Comparison of ENCODE assay signal across 9 cellular contexts in the genomic region with DNA sequence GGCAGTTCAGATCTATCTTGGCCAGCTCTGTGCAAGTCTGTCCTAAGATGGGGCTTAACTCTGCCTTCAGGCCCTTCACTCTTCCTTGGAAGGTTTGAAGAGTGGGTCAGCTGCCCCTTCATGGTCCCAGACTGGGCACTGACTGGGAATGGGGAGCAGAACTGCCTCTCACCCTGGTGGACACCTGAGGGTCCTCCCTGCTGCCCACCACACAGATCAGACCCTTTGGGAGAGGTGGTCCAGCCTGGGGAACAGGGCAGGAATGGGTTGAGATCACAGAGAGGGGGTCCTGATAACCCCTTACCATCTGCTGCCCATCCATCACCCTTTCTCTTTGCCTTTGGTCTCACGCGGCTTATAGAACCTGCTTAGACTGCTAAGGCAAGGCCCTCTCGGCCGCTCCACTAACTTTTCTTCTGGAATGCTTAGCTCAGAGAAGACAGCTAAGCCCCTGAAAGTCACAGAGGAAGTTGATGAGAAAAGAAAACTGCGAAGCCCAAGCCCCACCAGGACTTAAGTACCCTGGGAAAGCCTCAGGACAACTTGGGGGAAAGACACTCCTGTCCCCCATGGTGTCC. TPM values are rescaled to one million over a fixed set of nuclear protein-coding genes. Genes with fewer than 3 reads are reported as not detected.
A peak's percentile ranks its signal among the peaks of the same experiment; 100 is the strongest.
DNase-seq lines count a peak whose midpoint lies in the region; ATAC-seq and TF ChIP-seq lines count a peak whose summit lies in the region.
"Had no signal": no experiment of that assay in that cellular context is flagged by ENCODE, and none has a peak within 500 bp of the region (broad histone marks: within the 10 kb centered on the region; RNA-seq: fewer than 3 reads in every experiment).

No MANE protein-coding gene starts in this region.

- peak overlapping the region; percentile 55 for H3K9ac ChIP-seq in neural cell (ENCODE audit: low read length)
- H3K9ac ChIP-seq: KMS-11 had no signal

- DNase-seq in CD8-positive, alpha-beta T cell, result no peak
- DNase-seq in dorsolateral prefrontal cortex, result no peak
- DNase-seq in NCI-H146 (lab: John Stamatoyannopoulos, UW), result no peak
- no peak for DNase-seq in MV-4-11 (lab: John Stamatoyannopoulos, UW)
- no peak for DNase-seq in amygdala (lab: John Stamatoyannopoulos, UW)
- no peak for DNase-seq in SKM-1 treated with dmso at 0.1 percent for 144 hours (lab: John Stamatoyannopoulos, UW; ENCODE audit: unreplicated experiment)

- H3K27ac Mint-ChIP-seq in CD8-positive, alpha-beta T cell, result no peak overlapping the region

- no peak overlapping the region for H2AFZ ChIP-seq in neural cell (ENCODE audit: low read depth, low read length)

- H3K36me3 ChIP-seq in CD8-positive, alpha-beta T cell (ENCODE audit: insufficient read depth, low read length), result no peaks in the 10 kb centered on the region
- no peaks in the 10 kb centered on the region for H3K36me3 ChIP-seq in neural cell (ENCODE audit: insufficient read depth, low read length)

- intact Hi-C loops in CD8-positive, alpha-beta T cell (cut with DNase I, micrococcal nuclease), result loop anchor here (2.0 to 5.0 kb wide), 2 partner anchors 53 to 133 kb away; partner anchors contain the start of gene CCSER2 (in 1 of the 2)
- intact Hi-C loops in dorsolateral prefrontal cortex (cut with DNase I), result no loop called here

- H3K4me3 ChIP-seq in CD8-positive, alpha-beta T cell (ENCODE audit: low read depth, low read length), result peak overlapping the region; percentile 56
- H3K4me3 ChIP-seq in dorsolateral prefrontal cortex, result peak overlapping the region; percentile 41 to 80 (median 67)
- peak overlapping the region; percentile 69 for H3K4me3 ChIP-seq in neural cell (ENCODE audit: low read length)

- H3K4me2 ChIP-seq in neural cell (ENCODE audit: low read length), result peak overlapping the region; percentile 48
- H3K4me2 ChIP-seq: KMS-11 had no signal

- POLR2A ChIA-PET in CD8-positive, alpha-beta T cell (lab: Charles Lee), result interaction anchor here (1.3 kb wide), 1 partner anchor 45 kb away, joined by 3 read pairs; no protein-coding TSS in a partner anchor

- no peak for TF ChIP-seq CTCF in CD8-positive, alpha-beta T cell (IDR thresholded peaks at IDR 0.05)
- TF ChIP-seq CTCF in dorsolateral prefrontal cortex (IDR thresholded peaks at IDR 0.05 in 54 of 56, conservative IDR thresholded peaks at IDR 0.05 in 2 of 56; ENCODE audit: low read depth in 1 of 56, partially characterized antibody in 56 of 56) (no peak), neural cell (IDR thresholded peaks at IDR 0.05; ENCODE audit: poor library complexity, severe bottlenecking) (no peak)

- no peaks in the 10 kb centered on the region for H4K20me1 ChIP-seq in neural cell (ENCODE audit: insufficient read depth)

- H3K4me3 Mint-ChIP-seq in CD8-positive, alpha-beta T cell, result peak overlapping the region; percentile 77

- H3K27me3 ChIP-seq in CD8-positive, alpha-beta T cell (ENCODE audit: insufficient read depth, low read length), result peaks cover 6% of the 10 kb centered on the region
- H3K27me3 ChIP-seq in dorsolateral prefrontal cortex (peaks cover 0 to 8% (median 0%) of the 10 kb centered on the region in 45 donors), neural cell (ENCODE audit: insufficient read depth, low read depth, low read length) (peaks cover 30% of the 10 kb centered on the region)

- CTCF ChIA-PET in CD8-positive, alpha-beta T cell (lab: Charles Lee), result interaction anchor here (1.7 to 4.1 kb wide), 2 partner anchors 9 to 11 kb away, joined by 9 to 13 read pairs; no protein-coding TSS in a partner anchor

- H3K9me3 Mint-ChIP-seq in CD8-positive, alpha-beta T cell, result no peaks in the 10 kb centered on the region

- no peaks in the 10 kb centered on the region for H3K36me3 Mint-ChIP-seq in CD8-positive, alpha-beta T cell

- H3F3A ChIP-seq in neural cell (ENCODE audit: insufficient read depth, low read length, poor library complexity, severe bottlenecking), result no peaks in the 10 kb centered on the region

- peaks cover 26% of the 10 kb centered on the region for H3K4me1 ChIP-seq in CD8-positive, alpha-beta T cell (ENCODE audit: insufficient read depth, low read length)

- ATAC-seq in CD8-positive, alpha-beta T cell, result no peak
- peak; percentile 2 for ATAC-seq in HG02973 (IDR thresholded peaks at IDR 0.05; ENCODE audit: unreplicated experiment)

- H3K27me3 Mint-ChIP-seq in CD8-positive, alpha-beta T cell (ENCODE audit: low read depth), result peaks cover 9% of the 10 kb centered on the region

- TF ChIP-seq RAD21 in neural cell (conservative IDR thresholded peaks at IDR 0.05), result no peak

- H3K9me2 ChIP-seq in neural cell (ENCODE audit: insufficient read depth, low read length), result no peaks in the 10 kb centered on the region

- H3K79me2 ChIP-seq in neural cell (replicated peaks; ENCODE audit: insufficient read depth, low read length), result no peaks in the 10 kb centered on the region

- H3K9me3 ChIP-seq in CD8-positive, alpha-beta T cell (ENCODE audit: low read length), result no peaks in the 10 kb centered on the region
- H3K9me3 ChIP-seq in neural cell (ENCODE audit: low read length), result no peaks in the 10 kb centered on the region

- H3K27ac ChIP-seq in CD8-positive, alpha-beta T cell (ENCODE audit: low read depth, low read length), result no peak overlapping the region
- H3K27ac ChIP-seq in dorsolateral prefrontal cortex (peak overlapping the region in 4 of 59 donors; percentile 9 to 42 (median 28)), neural cell (ENCODE audit: low read length) (no peak overlapping the region)
- H3K27ac ChIP-seq: KMS-11 had no signal

- TF ChIP-seq EP300 in neural cell (conservative IDR thresholded peaks at IDR 0.05; ENCODE audit: poor library complexity, severe bottlenecking), result no peak

- H3K4me1 Mint-ChIP-seq in CD8-positive, alpha-beta T cell (ENCODE audit: low read depth), result peaks cover 27% of the 10 kb centered on the region

TF ChIP-seq in neural cell, 6 proteins besides CTCF, POLR2A, EP300 and RAD21:
- TF ChIP-seq POLR2AphosphoS5 (IDR thresholded peaks at IDR 0.05) (no peak), MXI1 (conservative IDR thresholded peaks at IDR 0.05; ENCODE audit: poor library complexity, severe bottlenecking) (no peak), TAF1 (IDR thresholded peaks at IDR 0.05; ENCODE audit: low read depth) (no peak), EZH2 (IDR thresholded peaks at IDR 0.05; ENCODE audit: borderline replicate concordance, insufficient read depth, low read length, poor library complexity, severe bottlenecking) (no peak), SMC3 (conservative IDR thresholded peaks at IDR 0.05; ENCODE audit: poor library complexity) (no peak)
- TF ChIP-seq, protein P1, sequence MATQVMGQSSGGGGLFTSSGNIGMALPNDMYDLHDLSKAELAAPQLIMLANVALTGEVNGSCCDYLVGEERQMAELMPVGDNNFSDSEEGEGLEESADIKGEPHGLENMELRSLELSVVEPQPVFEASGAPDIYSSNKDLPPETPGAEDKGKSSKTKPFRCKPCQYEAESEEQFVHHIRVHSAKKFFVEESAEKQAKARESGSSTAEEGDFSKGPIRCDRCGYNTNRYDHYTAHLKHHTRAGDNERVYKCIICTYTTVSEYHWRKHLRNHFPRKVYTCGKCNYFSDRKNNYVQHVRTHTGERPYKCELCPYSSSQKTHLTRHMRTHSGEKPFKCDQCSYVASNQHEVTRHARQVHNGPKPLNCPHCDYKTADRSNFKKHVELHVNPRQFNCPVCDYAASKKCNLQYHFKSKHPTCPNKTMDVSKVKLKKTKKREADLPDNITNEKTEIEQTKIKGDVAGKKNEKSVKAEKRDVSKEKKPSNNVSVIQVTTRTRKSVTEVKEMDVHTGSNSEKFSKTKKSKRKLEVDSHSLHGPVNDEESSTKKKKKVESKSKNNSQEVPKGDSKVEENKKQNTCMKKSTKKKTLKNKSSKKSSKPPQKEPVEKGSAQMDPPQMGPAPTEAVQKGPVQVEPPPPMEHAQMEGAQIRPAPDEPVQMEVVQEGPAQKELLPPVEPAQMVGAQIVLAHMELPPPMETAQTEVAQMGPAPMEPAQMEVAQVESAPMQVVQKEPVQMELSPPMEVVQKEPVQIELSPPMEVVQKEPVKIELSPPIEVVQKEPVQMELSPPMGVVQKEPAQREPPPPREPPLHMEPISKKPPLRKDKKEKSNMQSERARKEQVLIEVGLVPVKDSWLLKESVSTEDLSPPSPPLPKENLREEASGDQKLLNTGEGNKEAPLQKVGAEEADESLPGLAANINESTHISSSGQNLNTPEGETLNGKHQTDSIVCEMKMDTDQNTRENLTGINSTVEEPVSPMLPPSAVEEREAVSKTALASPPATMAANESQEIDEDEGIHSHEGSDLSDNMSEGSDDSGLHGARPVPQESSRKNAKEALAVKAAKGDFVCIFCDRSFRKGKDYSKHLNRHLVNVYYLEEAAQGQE (IDR thresholded peaks at IDR 0.05; ENCODE audit: borderline replicate concordance), result no peak

RNA-seq across cellular contexts. Expression of gene CDHR1, which starts 0.4 kb away (rescaled TPM):
- 1 to 10 TPM; 1.5 to 1.7 TPM for total RNA-seq in CD8-positive, alpha-beta T cell
- total RNA-seq in dorsolateral prefrontal cortex, result 10 to 100 TPM in 111 of 120 experiments, 1 to 10 TPM in 9; 7.8 to 29.9 (median 16.9) TPM
- polyA plus RNA-seq in neural cell, result 1.9 and 3.3 TPM in 2 replicates
- polyA minus RNA-seq in neural cell, result 0.73 and 1.4 TPM in 2 replicates

RNA-seq across cellular contexts. Expression of gene GPR15LG, which starts 20.3 kb away (rescaled TPM):
- total RNA-seq in CD8-positive, alpha-beta T cell, result not detected
- total RNA-seq in dorsolateral prefrontal cortex, result not detected
- polyA plus RNA-seq in neural cell, result not detected in 2 replicates
- not detected in 2 replicates for polyA minus RNA-seq in neural cell

RNA-seq across cellular contexts. Expression of gene LRIT2, which starts 31.4 kb away (rescaled TPM):
- not detected for total RNA-seq in CD8-positive, alpha-beta T cell
- under 1 TPM in 8 of 120 experiments, not detected in 112; 0.13 to 0.45 (median 0.17) TPM for total RNA-seq in dorsolateral prefrontal cortex
- polyA plus RNA-seq in neural cell, result not detected in 2 replicates
- not detected in 2 replicates for polyA minus RNA-seq in neural cell

RNA-seq across cellular contexts. Expression of gene LRIT1, which starts 47.4 kb away (rescaled TPM):
- total RNA-seq in CD8-positive, alpha-beta T cell, result not detected
- total RNA-seq in dorsolateral prefrontal cortex, result under 1 TPM in 1 of 120 experiments, not detected in 119; 0.21 TPM
- polyA plus RNA-seq in neural cell, result not detected in 2 replicates
- not detected in 2 replicates for polyA minus RNA-seq in neural cell

RNA-seq across cellular contexts. Expression of gene RGR, which starts 50.9 kb away (rescaled TPM):
- not detected for total RNA-seq in CD8-positive, alpha-beta T cell
- total RNA-seq in dorsolateral prefrontal cortex, result 100 to 1,000 TPM in 2 of 120 experiments, 10 to 100 TPM in 82, 1 to 10 TPM in 34, under 1 TPM in 2; 0.57 to 118 (median 14.2) TPM
- not detected in 2 replicates for polyA plus RNA-seq in neural cell
- not detected in 2 replicates for polyA minus RNA-seq in neural cell

Comparison
In these comparisons a context has a peak if more than half of its experiments do, and no peak if none do; other contexts are left out.
1. intact Hi-C loops: an anchor here in CD8-positive, alpha-beta T cell (2.0 to 5.0 kb wide); none called in dorsolateral prefrontal cortex.